In genomic region chr20:3041818-3042504, GRCh38 we compare ENCODE assay signal across 1 cellular context.
TF ChIP-seq lines count a peak whose summit lies in the region.

No MANE protein-coding gene starts in this region.

TF ChIP-seq in A549, 52 proteins besides CTCF, POLR2A, EP300 and RAD21:
- TF ChIP-seq, protein P1, sequence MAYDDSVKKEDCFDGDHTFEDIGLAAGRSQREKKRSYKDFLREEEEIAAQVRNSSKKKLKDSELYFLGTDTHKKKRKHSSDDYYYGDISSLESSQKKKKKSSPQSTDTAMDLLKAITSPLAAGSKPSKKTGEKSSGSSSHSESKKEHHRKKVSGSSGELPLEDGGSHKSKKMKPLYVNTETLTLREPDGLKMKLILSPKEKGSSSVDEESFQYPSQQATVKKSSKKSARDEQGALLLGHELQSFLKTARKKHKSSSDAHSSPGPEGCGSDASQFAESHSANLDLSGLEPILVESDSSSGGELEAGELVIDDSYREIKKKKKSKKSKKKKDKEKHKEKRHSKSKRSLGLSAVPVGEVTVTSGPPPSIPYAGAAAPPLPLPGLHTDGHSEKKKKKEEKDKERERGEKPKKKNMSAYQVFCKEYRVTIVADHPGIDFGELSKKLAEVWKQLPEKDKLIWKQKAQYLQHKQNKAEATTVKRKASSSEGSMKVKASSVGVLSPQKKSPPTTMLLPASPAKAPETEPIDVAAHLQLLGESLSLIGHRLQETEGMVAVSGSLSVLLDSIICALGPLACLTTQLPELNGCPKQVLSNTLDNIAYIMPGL (CRISPR knock-in tag; IDR thresholded peaks at IDR 0.05; ENCODE audit: borderline replicate concordance) = no peak
- TF ChIP-seq ZFP36 (IDR thresholded peaks at IDR 0.05; ENCODE audit: borderline replicate concordance, partially characterized antibody) (no peak), CEBPB (IDR thresholded peaks at IDR 0.05) (no peak), CHD4 (IDR thresholded peaks at IDR 0.05; ENCODE audit: borderline replicate concordance) (no peak), NPAS2 (CRISPR knock-in tag; IDR thresholded peaks at IDR 0.05; ENCODE audit: borderline replicate concordance) (no peak), FOXS1 (CRISPR knock-in tag; IDR thresholded peaks at IDR 0.05) (no peak), SMC3 (IDR thresholded peaks at IDR 0.05) (no peak), MYC (IDR thresholded peaks at IDR 0.05; ENCODE audit: borderline replicate concordance, low read length) (no peak), MAX (IDR thresholded peaks at IDR 0.05) (no peak), RCOR1 (IDR thresholded peaks at IDR 0.05; ENCODE audit: low read depth, low read length) (no peak), MAFK (IDR thresholded peaks at IDR 0.05; ENCODE audit: partially characterized antibody) (no peak), CBX2 (IDR thresholded peaks at IDR 0.05; ENCODE audit: borderline replicate concordance, low read depth) (no peak), CHD2 (IDR thresholded peaks at IDR 0.05; ENCODE audit: low read length, partially characterized antibody) (no peak)
- TF ChIP-seq, protein P2, sequence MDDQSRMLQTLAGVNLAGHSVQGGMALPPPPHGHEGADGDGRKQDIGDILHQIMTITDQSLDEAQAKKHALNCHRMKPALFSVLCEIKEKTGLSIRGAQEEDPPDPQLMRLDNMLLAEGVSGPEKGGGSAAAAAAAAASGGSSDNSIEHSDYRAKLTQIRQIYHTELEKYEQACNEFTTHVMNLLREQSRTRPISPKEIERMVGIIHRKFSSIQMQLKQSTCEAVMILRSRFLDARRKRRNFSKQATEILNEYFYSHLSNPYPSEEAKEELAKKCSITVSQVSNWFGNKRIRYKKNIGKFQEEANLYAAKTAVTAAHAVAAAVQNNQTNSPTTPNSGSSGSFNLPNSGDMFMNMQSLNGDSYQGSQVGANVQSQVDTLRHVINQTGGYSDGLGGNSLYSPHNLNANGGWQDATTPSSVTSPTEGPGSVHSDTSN (IDR thresholded peaks at IDR 0.05) = no peak
- TF ChIP-seq, protein P3, sequence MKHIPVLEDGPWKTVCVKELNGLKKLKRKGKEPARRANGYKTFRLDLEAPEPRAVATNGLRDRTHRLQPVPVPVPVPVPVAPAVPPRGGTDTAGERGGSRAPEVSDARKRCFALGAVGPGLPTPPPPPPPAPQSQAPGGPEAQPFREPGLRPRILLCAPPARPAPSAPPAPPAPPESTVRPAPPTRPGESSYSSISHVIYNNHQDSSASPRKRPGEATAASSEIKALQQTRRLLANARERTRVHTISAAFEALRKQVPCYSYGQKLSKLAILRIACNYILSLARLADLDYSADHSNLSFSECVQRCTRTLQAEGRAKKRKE (CRISPR knock-in tag; IDR thresholded peaks at IDR 0.05; ENCODE audit: low read depth) = no peak
